ENCODE assay signal across 8 cellular contexts in genomic region chr7:876077-876971, GRCh38. TPM values are rescaled to one million over a fixed set of nuclear protein-coding genes. Genes with fewer than 3 reads are reported as not detected.
DNase-seq lines count a peak whose midpoint lies in the region; ATAC-seq and TF ChIP-seq lines count a peak whose summit lies in the region.

Gene GET4, plus strand, starts transcription at chr7:876554. Its CDS starts 92 bp downstream, at chr7:876646.

- ATAC-seq in GM21367 (IDR thresholded peaks at IDR 0.05; ENCODE audit: unreplicated experiment) = peak; percentile 60
- peak; percentile 86 for ATAC-seq in mucosa of descending colon

- peak within 1 kb of the TSS; percentile 94 for H3K4me3 ChIP-seq in OCI-LY3 (ENCODE audit: low read length)
- peak within 1 kb of the TSS; percentile 76 for H3K4me3 ChIP-seq in epithelial cell of esophagus (ENCODE audit: low read length)
- H3K4me3 ChIP-seq in mucosa of descending colon = peak within 1 kb of the TSS; percentile 64

- H3K27ac ChIP-seq in OCI-LY3 (ENCODE audit: low read length) = peak within 1 kb of the TSS; percentile 48

- peak within 1 kb of the TSS; percentile 88 for H3K9ac ChIP-seq in OCI-LY3 (ENCODE audit: low read length)

- peaks cover 44% of the 10 kb centered on the region for H3K79me2 ChIP-seq in OCI-LY3 (ENCODE audit: low read length)

- no peaks in the 10 kb centered on the region for H3K27me3 ChIP-seq in OCI-LY3 (ENCODE audit: low read depth, low read length)

- in situ Hi-C loops in Caki2 (cut with HindIII; ENCODE audit: low pct_unique_long_range_greater_than_20kb, low sequenced_read_pairs) = no loop called here

- no peak within 1 kb of the TSS for H2AFZ ChIP-seq in OCI-LY3 (ENCODE audit: low read depth, low read length)

- intact Hi-C loops in mucosa of descending colon (cut with DNase I, micrococcal nuclease) = no loop called here

- H3K4me2 ChIP-seq in OCI-LY3 (ENCODE audit: low read length) = peak within 1 kb of the TSS; percentile 83

- H4K20me1 ChIP-seq in OCI-LY3 (ENCODE audit: insufficient read depth, low read length) = peaks cover 12% of the 10 kb centered on the region

- TF ChIP-seq CTCF in OCI-LY3 (IDR thresholded peaks at IDR 0.05; ENCODE audit: low read depth, low read length) = no peak
- no peak for TF ChIP-seq CTCF in epithelial cell of esophagus (IDR thresholded peaks at IDR 0.05; ENCODE audit: insufficient read depth, low read depth, low read length, missing control alignments)
- TF ChIP-seq CTCF in mucosa of descending colon (IDR thresholded peaks at IDR 0.05) = no peak

- peaks cover 12% of the 10 kb centered on the region for H3K36me3 ChIP-seq in OCI-LY3 (replicated peaks; ENCODE audit: low read depth, low read length)
- H3K36me3 ChIP-seq in mucosa of descending colon (ENCODE audit: low read depth) = peaks cover 4% of the 10 kb centered on the region

- DNase-seq in Caki2 (ENCODE audit: low read depth) = peak; percentile 93
- DNase-seq in HUDEP-2 (lab: John Stamatoyannopoulos, UW; ENCODE audit: unreplicated experiment in 76 of 76) = peak in 74 of 76 experiments; percentile 71 to 99 (median 96)
- peak; percentile 92 for DNase-seq in activated T-cell treated with anti-CD3 and anti-CD28 coated beads for 1 hour (ENCODE audit: low read depth)
- peak; percentile 96 for DNase-seq in epithelial cell of esophagus (ENCODE audit: low read depth)
- DNase-seq in mucosa of descending colon = peak; percentile 97 to 99 (median 98)
- peak; percentile 88 for DNase-seq in stimulated activated CD8-positive, alpha-beta memory T cell treated with anti-CD3 and anti-CD28 coated beads, Interleukin-4, amount 100 ng/mL, for 24 hours (ENCODE audit: low read depth)

- H3K9me3 ChIP-seq in OCI-LY3 (ENCODE audit: insufficient read depth, low read length) (no peaks in the 10 kb centered on the region), mucosa of descending colon (no peaks in the 10 kb centered on the region)

- peaks cover 17% of the 10 kb centered on the region for H3K4me1 ChIP-seq in OCI-LY3 (ENCODE audit: low read length)
- H3K4me1 ChIP-seq in mucosa of descending colon (ENCODE audit: low read depth) = peaks cover 14% of the 10 kb centered on the region

RNA-seq across cellular contexts. Expression of gene GET4, which starts in this region (rescaled TPM):
- 106 and 117 TPM in 2 replicates for total RNA-seq in Caki2 (2014; rRNA removed; shearing (Covaris generic); ENCODE audit: low replicate concordance)
- total RNA-seq in mucosa of descending colon = 10 to 100 TPM; 36.9 to 48.8 (median 48.2) TPM

Comparison
In these comparisons a context has a peak if more than half of its experiments do, and no peak if none do; other contexts are left out.
1. Peak in every context shown above with its lines: DNase-seq, ATAC-seq, H3K4me3 ChIP-seq and H3K27ac ChIP-seq.